Comparison of ENCODE assay signal across 20 cellular contexts in the genomic region with DNA sequence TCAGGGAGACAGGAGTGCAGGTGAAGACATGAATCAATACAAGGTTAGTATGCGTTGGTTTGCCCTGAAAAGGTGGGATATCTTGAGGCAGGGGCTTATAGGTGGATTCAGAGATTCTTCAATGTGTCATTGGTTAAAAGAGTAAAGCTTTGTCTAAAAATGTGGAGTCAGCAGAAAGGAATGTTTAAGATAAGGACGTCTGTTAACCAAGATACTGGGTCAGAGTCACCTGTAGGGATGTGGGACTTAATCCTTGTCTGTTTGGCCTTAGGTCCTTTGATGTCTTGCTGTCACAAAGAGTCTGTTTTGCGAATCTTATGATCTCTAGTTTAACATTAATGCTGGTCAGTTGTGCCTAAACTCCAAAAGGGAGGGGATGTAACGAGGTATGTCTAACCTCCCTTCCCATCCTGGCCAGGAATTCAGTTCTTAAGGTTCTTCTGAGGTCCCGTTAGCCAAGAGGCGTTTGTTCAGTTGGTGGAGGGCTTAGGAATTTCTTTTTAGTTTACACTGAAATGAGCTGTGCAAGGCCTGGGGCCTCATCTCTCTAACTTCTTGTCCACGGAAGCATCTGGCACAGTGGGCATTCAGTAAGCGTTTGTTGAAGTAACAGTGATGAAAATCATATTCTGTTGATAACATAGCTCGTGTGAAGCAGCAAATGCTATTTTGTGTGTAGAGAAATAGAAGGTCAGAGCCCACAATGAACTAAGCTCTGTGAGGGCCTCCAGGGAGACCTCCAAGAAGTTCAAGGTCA.
A peak's percentile ranks its signal among the peaks of the same experiment; 100 is the strongest.
DNase-seq lines count a peak whose midpoint lies in the region; ATAC-seq, FAIRE-seq and TF ChIP-seq lines count a peak whose summit lies in the region.
"Had no signal": no experiment of that assay in that cellular context is flagged by ENCODE, and none has a peak within 500 bp of the region (broad histone marks: within the 10 kb centered on the region; RNA-seq: fewer than 3 reads in every experiment).

No MANE protein-coding gene starts in this region.

- H3K36me3 Mint-ChIP-seq in endothelial cell (ENCODE audit: low read depth, unreplicated experiment) (no peaks in the 10 kb centered on the region), nephron progenitor cell (ENCODE audit: low read depth) (peaks cover 35% of the 10 kb centered on the region)
- H3K36me3 Mint-ChIP-seq in stimulated activated memory B cell treated with anti-CD40 and anti-IgM and Interleukin-4, amounts not matched to agents 10 μg/mL and 1 μg/mL and 100 μg/mL, for 72 hours, result no peaks in the 10 kb centered on the region
- H3K36me3 Mint-ChIP-seq: activated CD8-positive, alpha-beta memory T cell treated with anti-CD3 and anti-CD28 coated beads, Interleukin-2, amount 10 ng/mL, durations not matched to agents 7 days and 5 days; activated naive CD8-positive, alpha-beta T cell; natural killer cell; T-cell had no signal

- no peak overlapping the region for H3K4me3 ChIP-seq in stomach
- H3K4me3 ChIP-seq in foreskin fibroblast (ENCODE audit: low read depth in 1 of 2, low read length in 2 of 2), result no peak overlapping the region
- H3K4me3 ChIP-seq: coronary artery, heart right ventricle had no signal

- peaks cover 3% of the 10 kb centered on the region for H3K27me3 Mint-ChIP-seq in endothelial cell (ENCODE audit: unreplicated experiment)
- H3K27me3 Mint-ChIP-seq in nephron progenitor cell (ENCODE audit: low read depth, poor library complexity), result no peaks in the 10 kb centered on the region
- H3K27me3 Mint-ChIP-seq in stimulated activated memory B cell treated with anti-CD40 and anti-IgM and Interleukin-4, amounts not matched to agents 10 μg/mL and 1 μg/mL and 100 μg/mL, for 72 hours, result no peaks in the 10 kb centered on the region
- H3K27me3 Mint-ChIP-seq: activated naive CD8-positive, alpha-beta T cell; activated T-helper 17 cell treated with anti-CD3 and anti-CD28 coated beads, Interleukin-2, amount 50 U/mL, for 72 hours had no signal

- H3K9me3 Mint-ChIP-seq in endothelial cell (ENCODE audit: unreplicated experiment), result no peaks in the 10 kb centered on the region
- H3K9me3 Mint-ChIP-seq in nephron progenitor cell, result no peaks in the 10 kb centered on the region
- H3K9me3 Mint-ChIP-seq in stimulated activated memory B cell treated with anti-CD40 and anti-IgM and Interleukin-4, amounts not matched to agents 10 μg/mL and 1 μg/mL and 100 μg/mL, for 72 hours, result no peaks in the 10 kb centered on the region
- H3K9me3 Mint-ChIP-seq: activated T-helper 17 cell treated with anti-CD3 and anti-CD28 coated beads, Interleukin-2, amount 50 U/mL, for 72 hours; HFFc6; natural killer cell; T-cell had no signal

- TF ChIP-seq POLR2A in stomach (IDR thresholded peaks at IDR 0.05), result no peak

- no peaks in the 10 kb centered on the region for H3K27me3 ChIP-seq in stomach
- H3K27me3 ChIP-seq: heart right ventricle had no signal

- WGBS in stomach, 5 donors, result 70 to 79% (median 74%) methylated on average over 9 of the region's 9 CpGs

- H3K27ac Mint-ChIP-seq in endothelial cell (ENCODE audit: unreplicated experiment), result peak overlapping the region; percentile 78
- peak overlapping the region; percentile 100 for H3K27ac Mint-ChIP-seq in nephron progenitor cell
- no peak overlapping the region for H3K27ac Mint-ChIP-seq in stimulated activated memory B cell treated with anti-CD40 and anti-IgM and Interleukin-4, amounts not matched to agents 10 μg/mL and 1 μg/mL and 100 μg/mL, for 72 hours
- H3K27ac Mint-ChIP-seq: activated CD8-positive, alpha-beta memory T cell treated with anti-CD3 and anti-CD28 coated beads, Interleukin-2, amount 10 ng/mL, durations not matched to agents 7 days and 5 days; activated naive CD8-positive, alpha-beta T cell; activated T-helper 17 cell treated with anti-CD3 and anti-CD28 coated beads, Interleukin-2, amount 50 U/mL, for 72 hours; natural killer cell; T-cell had no signal

- H3K4me3 Mint-ChIP-seq in endothelial cell (ENCODE audit: unreplicated experiment) (no peak overlapping the region), nephron progenitor cell (peak overlapping the region; percentile 52)
- H3K4me3 Mint-ChIP-seq in stimulated activated memory B cell treated with anti-CD40 and anti-IgM and Interleukin-4, amounts not matched to agents 10 μg/mL and 1 μg/mL and 100 μg/mL, for 72 hours, result no peak overlapping the region
- H3K4me3 Mint-ChIP-seq: activated CD8-positive, alpha-beta memory T cell treated with anti-CD3 and anti-CD28 coated beads, Interleukin-2, amount 10 ng/mL, durations not matched to agents 7 days and 5 days; activated naive CD8-positive, alpha-beta T cell; activated T-helper 17 cell treated with anti-CD3 and anti-CD28 coated beads, Interleukin-2, amount 50 U/mL, for 72 hours; HFFc6; natural killer cell; T-cell had no signal

- intact Hi-C loops in stomach (cut with DNase I; ENCODE audit: low total_unique reads), result no loop called here

- H3K4me1 ChIP-seq in stomach, result peaks cover 5 to 61% (median 28%) of the 10 kb centered on the region in 4 donors

- peaks cover 43% of the 10 kb centered on the region for H3K4me1 Mint-ChIP-seq in endothelial cell (ENCODE audit: unreplicated experiment)
- H3K4me1 Mint-ChIP-seq in nephron progenitor cell, result peaks cover 81% of the 10 kb centered on the region
- H3K4me1 Mint-ChIP-seq in stimulated activated memory B cell treated with anti-CD40 and anti-IgM and Interleukin-4, amounts not matched to agents 10 μg/mL and 1 μg/mL and 100 μg/mL, for 72 hours, result no peaks in the 10 kb centered on the region
- H3K4me1 Mint-ChIP-seq: activated CD8-positive, alpha-beta memory T cell treated with anti-CD3 and anti-CD28 coated beads, Interleukin-2, amount 10 ng/mL, durations not matched to agents 7 days and 5 days; activated T-helper 17 cell treated with anti-CD3 and anti-CD28 coated beads, Interleukin-2, amount 50 U/mL, for 72 hours; natural killer cell; T-cell had no signal

- H3K27ac ChIP-seq in stomach, result no peak overlapping the region
- H3K27ac ChIP-seq: coronary artery, heart right ventricle had no signal

- no peak for TF ChIP-seq CTCF in endothelial cell (IDR thresholded peaks at IDR 0.05; ENCODE audit: unreplicated experiment)
- no peak for TF ChIP-seq CTCF in nephron progenitor cell (IDR thresholded peaks at IDR 0.05)
- TF ChIP-seq CTCF in stomach (IDR thresholded peaks at IDR 0.05), result no peak
- no peak for TF ChIP-seq CTCF in foreskin fibroblast (IDR thresholded peaks at IDR 0.05; ENCODE audit: low read depth, low read length)
- no peak for TF ChIP-seq CTCF in omental fat pad (IDR thresholded peaks at IDR 0.05)

- no peak for FAIRE-seq in RCC 7860 (lab: Jason Lieb, UNC)
- FAIRE-seq: A204.1 had no signal

- no peaks in the 10 kb centered on the region for H3K36me3 ChIP-seq in stomach
- H3K36me3 ChIP-seq: heart right ventricle had no signal

- TF ChIP-seq EP300 in stomach (IDR thresholded peaks at IDR 0.05), result no peak

- H3K9me3 ChIP-seq in stomach, result no peaks in the 10 kb centered on the region
- H3K9me3 ChIP-seq: heart right ventricle had no signal

- DNase-seq in A172 (ENCODE audit: low spot score), result peak; percentile 14
- peak; percentile 8 for DNase-seq in RCC 7860 (ENCODE audit: low spot score)
- DNase-seq in endothelial cell (ENCODE audit: low spot score), result no peak
- DNase-seq in nephron progenitor cell, result no peak
- no peak for DNase-seq in stomach
- no peak for DNase-seq in foreskin fibroblast
- DNase-seq in omental fat pad (ENCODE audit: low spot score), result no peak
- DNase-seq: activated CD4-positive, alpha-beta T cell treated with anti-CD3 and anti-CD28 coated beads for 48 hours; activated CD8-positive, alpha-beta memory T cell treated with anti-CD3 and anti-CD28 coated beads, Interleukin-2, amount 10 ng/mL, durations not matched to agents 7 days and 5 days; EL; heart right ventricle; HFFc6; natural killer cell; SHP77; T-cell had no signal

- ATAC-seq in stimulated activated memory B cell treated with anti-CD40 and anti-IgM and Interleukin-4, amounts not matched to agents 10 μg/mL and 1 μg/mL and 100 μg/mL, for 72 hours, result no peak
- ATAC-seq in omental fat pad (ENCODE audit: low FRiP score), result no peak
- ATAC-seq: activated CD8-positive, alpha-beta memory T cell treated with anti-CD3 and anti-CD28 coated beads, Interleukin-2, amount 10 ng/mL, durations not matched to agents 7 days and 5 days; activated T-helper 17 cell treated with anti-CD3 and anti-CD28 coated beads, Interleukin-2, amount 50 U/mL, for 72 hours; natural killer cell; T-cell had no signal

Comparison
In these comparisons a context has a peak if more than half of its experiments do, and no peak if none do; other contexts are left out.
1. DNase-seq: peak in A172 (single experiment) and RCC 7860 (single experiment); none in endothelial cell (single experiment), nephron progenitor cell (single experiment), stomach (single experiment), foreskin fibroblast (0 of 2) and omental fat pad (single experiment).